In the genomic region with DNA sequence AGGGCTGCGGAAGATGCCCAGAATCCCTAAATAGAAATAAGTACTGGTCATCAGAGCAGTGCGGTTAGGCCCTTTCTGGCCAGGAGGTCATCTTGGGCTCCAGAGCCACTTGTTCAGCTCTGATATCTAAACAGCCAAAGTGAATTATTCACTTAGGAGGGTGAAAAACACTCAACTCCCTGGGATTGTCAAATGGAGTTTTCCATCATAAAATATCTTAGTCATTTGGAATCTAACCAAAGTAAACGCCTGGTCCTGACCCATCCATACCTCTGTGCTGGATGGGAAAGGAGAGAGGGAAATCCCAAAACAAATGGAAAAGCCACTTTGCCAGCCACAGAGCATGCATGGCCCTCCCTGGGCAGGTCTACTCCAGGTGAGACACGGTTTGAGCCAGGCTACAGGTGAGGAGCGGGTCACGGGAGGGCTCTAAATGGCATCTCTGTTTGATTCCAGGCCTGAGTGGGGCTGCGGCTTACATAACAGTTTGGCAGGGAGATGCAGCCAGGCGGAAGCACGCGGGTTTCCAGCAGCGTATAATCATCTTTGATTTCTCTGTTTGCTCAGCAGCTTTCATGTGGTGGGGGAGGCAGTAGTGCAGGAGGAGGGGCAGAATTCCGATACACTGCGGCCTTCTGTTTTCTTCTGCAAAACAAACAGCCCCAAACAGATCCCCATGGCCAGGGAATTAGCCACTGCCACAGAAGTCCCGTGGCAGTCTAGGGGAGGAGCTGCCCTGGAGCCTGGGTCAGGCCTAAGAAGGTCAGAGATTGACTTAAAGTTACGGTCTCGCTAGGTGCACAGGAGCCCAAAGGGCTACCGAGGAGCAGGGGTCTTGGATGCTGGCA, we compare ENCODE assay signal across 1 cellular context.
TF ChIP-seq lines count a peak whose summit lies in the region.

No MANE protein-coding gene starts in this region.

TF ChIP-seq in HepG2, 621 proteins besides CTCF, POLR2A, EP300 and RAD21 (continued from another document and continues in another):
- TF ChIP-seq, protein P1, sequence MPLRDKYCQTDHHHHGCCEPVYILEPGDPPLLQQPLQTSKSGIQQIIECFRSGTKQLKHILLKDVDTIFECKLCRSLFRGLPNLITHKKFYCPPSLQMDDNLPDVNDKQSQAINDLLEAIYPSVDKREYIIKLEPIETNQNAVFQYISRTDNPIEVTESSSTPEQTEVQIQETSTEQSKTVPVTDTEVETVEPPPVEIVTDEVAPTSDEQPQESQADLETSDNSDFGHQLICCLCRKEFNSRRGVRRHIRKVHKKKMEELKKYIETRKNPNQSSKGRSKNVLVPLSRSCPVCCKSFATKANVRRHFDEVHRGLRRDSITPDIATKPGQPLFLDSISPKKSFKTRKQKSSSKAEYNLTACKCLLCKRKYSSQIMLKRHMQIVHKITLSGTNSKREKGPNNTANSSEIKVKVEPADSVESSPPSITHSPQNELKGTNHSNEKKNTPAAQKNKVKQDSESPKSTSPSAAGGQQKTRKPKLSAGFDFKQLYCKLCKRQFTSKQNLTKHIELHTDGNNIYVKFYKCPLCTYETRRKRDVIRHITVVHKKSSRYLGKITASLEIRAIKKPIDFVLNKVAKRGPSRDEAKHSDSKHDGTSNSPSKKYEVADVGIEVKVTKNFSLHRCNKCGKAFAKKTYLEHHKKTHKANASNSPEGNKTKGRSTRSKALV (CRISPR knock-in tag; IDR thresholded peaks at IDR 0.05) = no peak
- TF ChIP-seq ZKSCAN1 (IDR thresholded peaks at IDR 0.05; ENCODE audit: low read length) (no peak), ZNF564 (CRISPR knock-in tag; IDR thresholded peaks at IDR 0.05) (peak; percentile 70; the same call in 1 of the 2 replicates), ZNF737 (CRISPR knock-in tag; IDR thresholded peaks at IDR 0.05; ENCODE audit: borderline replicate concordance) (no peak), MEIS1 (CRISPR knock-in tag; IDR thresholded peaks at IDR 0.05; ENCODE audit: borderline replicate concordance) (no peak), ZBTB49 (CRISPR knock-in tag; IDR thresholded peaks at IDR 0.05; ENCODE audit: borderline replicate concordance) (no peak), NR1H2 (CRISPR knock-in tag; IDR thresholded peaks at IDR 0.05; ENCODE audit: borderline replicate concordance, low read depth) (no peak), ZNF83 (CRISPR knock-in tag; IDR thresholded peaks at IDR 0.05; ENCODE audit: borderline replicate concordance) (no peak), KDM5B (CRISPR knock-in tag; IDR thresholded peaks at IDR 0.05; ENCODE audit: borderline replicate concordance) (peak; percentile 50; the same call in 1 of the 2 replicates), TERF1 (CRISPR knock-in tag; IDR thresholded peaks at IDR 0.05) (no peak), MLLT10 (CRISPR knock-in tag; IDR thresholded peaks at IDR 0.05) (no peak), XBP1 (CRISPR knock-in tag; IDR thresholded peaks at IDR 0.05) (no peak), TCF12 (IDR thresholded peaks at IDR 0.05) (no peak), TCF12 (CRISPR knock-in tag; IDR thresholded peaks at IDR 0.05) (0 out of 2 replicates have a peak, but pooled peaks have one; percentile 41), ZHX1 (CRISPR knock-in tag; IDR thresholded peaks at IDR 0.05; ENCODE audit: low read depth) (no peak), ZFP36L1 (CRISPR knock-in tag; IDR thresholded peaks at IDR 0.05) (no peak), HOXA7 (CRISPR knock-in tag; IDR thresholded peaks at IDR 0.05) (no peak), ZNF577 (CRISPR knock-in tag; IDR thresholded peaks at IDR 0.05; ENCODE audit: borderline replicate concordance, low read depth) (no peak), ZBTB42 (CRISPR knock-in tag; IDR thresholded peaks at IDR 0.05) (no peak), CENPX (CRISPR knock-in tag; IDR thresholded peaks at IDR 0.05) (no peak), SMAD3 (CRISPR knock-in tag; IDR thresholded peaks at IDR 0.05) (peak; percentile 62; the same call in 1 of the 2 replicates), FOXK1 (CRISPR knock-in tag; IDR thresholded peaks at IDR 0.05; ENCODE audit: borderline replicate concordance, low read depth) (peak; percentile 55; the same call in 1 of the 2 replicates), ZNF407 (CRISPR knock-in tag; IDR thresholded peaks at IDR 0.05; ENCODE audit: not compliant biosample characterization) (no peak), GATA4 (IDR thresholded peaks at IDR 0.05; ENCODE audit: borderline replicate concordance, low read depth) (peak; percentile 75; the same call in 1 of the 2 replicates), ZNF484 (CRISPR knock-in tag; IDR thresholded peaks at IDR 0.05; ENCODE audit: borderline replicate concordance, low read depth) (no peak), NKX3-1 (CRISPR knock-in tag; IDR thresholded peaks at IDR 0.05) (no peak), ZNF329 (CRISPR knock-in tag; IDR thresholded peaks at IDR 0.05; ENCODE audit: low read depth) (no peak), MBD4 (IDR thresholded peaks at IDR 0.05; ENCODE audit: borderline replicate concordance, low read length) (no peak), DPF2 (CRISPR knock-in tag; IDR thresholded peaks at IDR 0.05; ENCODE audit: borderline replicate concordance, low read depth) (peak; percentile 65; the same call in 1 of the 2 replicates), ZNF446 (CRISPR knock-in tag; IDR thresholded peaks at IDR 0.05) (no peak), PTBP1 (IDR thresholded peaks at IDR 0.05; ENCODE audit: low read depth, low read length, poor library complexity, severe bottlenecking) (no peak), MXD4 (CRISPR knock-in tag; IDR thresholded peaks at IDR 0.05) (no peak)
- TF ChIP-seq, protein P2, sequence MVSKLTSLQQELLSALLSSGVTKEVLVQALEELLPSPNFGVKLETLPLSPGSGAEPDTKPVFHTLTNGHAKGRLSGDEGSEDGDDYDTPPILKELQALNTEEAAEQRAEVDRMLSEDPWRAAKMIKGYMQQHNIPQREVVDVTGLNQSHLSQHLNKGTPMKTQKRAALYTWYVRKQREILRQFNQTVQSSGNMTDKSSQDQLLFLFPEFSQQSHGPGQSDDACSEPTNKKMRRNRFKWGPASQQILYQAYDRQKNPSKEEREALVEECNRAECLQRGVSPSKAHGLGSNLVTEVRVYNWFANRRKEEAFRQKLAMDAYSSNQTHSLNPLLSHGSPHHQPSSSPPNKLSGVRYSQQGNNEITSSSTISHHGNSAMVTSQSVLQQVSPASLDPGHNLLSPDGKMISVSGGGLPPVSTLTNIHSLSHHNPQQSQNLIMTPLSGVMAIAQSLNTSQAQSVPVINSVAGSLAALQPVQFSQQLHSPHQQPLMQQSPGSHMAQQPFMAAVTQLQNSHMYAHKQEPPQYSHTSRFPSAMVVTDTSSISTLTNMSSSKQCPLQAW (CRISPR knock-in tag; IDR thresholded peaks at IDR 0.05) = no peak
- TF ChIP-seq, protein P3, sequence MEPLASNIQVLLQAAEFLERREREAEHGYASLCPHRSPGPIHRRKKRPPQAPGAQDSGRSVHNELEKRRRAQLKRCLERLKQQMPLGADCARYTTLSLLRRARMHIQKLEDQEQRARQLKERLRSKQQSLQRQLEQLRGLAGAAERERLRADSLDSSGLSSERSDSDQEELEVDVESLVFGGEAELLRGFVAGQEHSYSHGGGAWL (CRISPR knock-in tag; IDR thresholded peaks at IDR 0.05) = peak; percentile 43; the same call in 1 of the 2 replicates
- TF ChIP-seq, protein P4, sequence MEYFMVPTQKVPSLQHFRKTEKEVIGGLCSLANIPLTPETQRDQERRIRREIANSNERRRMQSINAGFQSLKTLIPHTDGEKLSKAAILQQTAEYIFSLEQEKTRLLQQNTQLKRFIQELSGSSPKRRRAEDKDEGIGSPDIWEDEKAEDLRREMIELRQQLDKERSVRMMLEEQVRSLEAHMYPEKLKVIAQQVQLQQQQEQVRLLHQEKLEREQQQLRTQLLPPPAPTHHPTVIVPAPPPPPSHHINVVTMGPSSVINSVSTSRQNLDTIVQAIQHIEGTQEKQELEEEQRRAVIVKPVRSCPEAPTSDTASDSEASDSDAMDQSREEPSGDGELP (IDR thresholded peaks at IDR 0.05; ENCODE audit: borderline replicate concordance, low read depth) = peak; percentile 68; the same call in 1 of the 2 replicates
- TF ChIP-seq, protein P5, sequence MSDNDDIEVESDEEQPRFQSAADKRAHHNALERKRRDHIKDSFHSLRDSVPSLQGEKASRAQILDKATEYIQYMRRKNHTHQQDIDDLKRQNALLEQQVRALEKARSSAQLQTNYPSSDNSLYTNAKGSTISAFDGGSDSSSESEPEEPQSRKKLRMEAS (IDR thresholded peaks at IDR 0.05) = peak; percentile 77
